ENCODE assay signal across 7 cellular contexts in the genomic region with DNA sequence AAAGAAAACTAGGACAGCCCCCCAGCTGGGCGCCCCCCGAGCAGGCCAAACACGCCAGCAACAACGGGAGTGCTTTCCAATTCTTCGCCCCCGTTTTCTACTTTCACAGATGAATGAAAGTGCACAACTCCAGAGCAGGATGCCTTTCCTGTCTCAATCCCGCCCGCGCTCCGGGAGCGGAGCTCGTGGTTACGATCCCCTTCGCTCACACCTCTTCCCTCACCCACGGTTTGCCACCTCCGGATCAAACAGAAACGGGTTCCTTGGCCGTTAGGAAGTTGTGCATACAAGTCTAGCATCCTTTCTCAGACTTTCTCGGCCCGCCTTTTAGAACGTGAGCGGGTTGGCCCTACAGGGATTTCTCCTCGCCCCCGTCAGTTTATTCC. TPM values are rescaled to one million over a fixed set of nuclear protein-coding genes. Genes with fewer than 3 reads are reported as not detected.
DNase-seq lines count a peak whose midpoint lies in the region; ATAC-seq and TF ChIP-seq lines count a peak whose summit lies in the region.

No MANE protein-coding gene starts in this region.

- H3F3A ChIP-seq in neural cell (ENCODE audit: insufficient read depth, low read length, poor library complexity, severe bottlenecking) = no peaks in the 10 kb centered on the region

- peak; percentile 65 for DNase-seq in EH (ENCODE audit: low read depth)
- DNase-seq in upper lobe of left lung = peak; percentile 33 to 68
- no peak for DNase-seq in cerebellar nuclear complex (lab: John Stamatoyannopoulos, UW)

- TF ChIP-seq CTCF in WI38 (IDR thresholded peaks at IDR 0.05; ENCODE audit: low read depth, low read length) (no peak), neural cell (IDR thresholded peaks at IDR 0.05; ENCODE audit: poor library complexity, severe bottlenecking) (no peak), upper lobe of left lung (IDR thresholded peaks at IDR 0.05) (no peak)

- H3K36me3 ChIP-seq in KOPT-K1 (ENCODE audit: insufficient read depth, low read length) (peaks cover 16% of the 10 kb centered on the region), esophagus (ENCODE audit: control insufficient read depth in 2 of 2, insufficient read depth in 2 of 2, low read length in 1 of 2) (no peaks in the 10 kb centered on the region), neural cell (ENCODE audit: insufficient read depth, low read length) (no peaks in the 10 kb centered on the region), upper lobe of left lung (no peaks in the 10 kb centered on the region)

- peak in 1 of 2 donors; percentile 9 for ATAC-seq in upper lobe of left lung (ENCODE audit: low FRiP score in 2 of 2)

- H3K79me2 ChIP-seq in neural cell (replicated peaks; ENCODE audit: insufficient read depth, low read length) = peaks cover 69% of the 10 kb centered on the region

- peak overlapping the region; percentile 92 for H3K9ac ChIP-seq in neural cell (ENCODE audit: low read length)

- H3K9me2 ChIP-seq in neural cell (ENCODE audit: insufficient read depth, low read length) = no peaks in the 10 kb centered on the region

- no peaks in the 10 kb centered on the region for H4K20me1 ChIP-seq in neural cell (ENCODE audit: insufficient read depth)

- H3K4me1 ChIP-seq in esophagus (ENCODE audit: control insufficient read depth in 2 of 2, insufficient read depth in 2 of 2, low read length in 1 of 2) (no peaks in the 10 kb centered on the region), upper lobe of left lung (peaks cover 9 to 25% (median 14%) of the 10 kb centered on the region in 4 donors)

- no peak for TF ChIP-seq RAD21 in neural cell (conservative IDR thresholded peaks at IDR 0.05)

- no peak for TF ChIP-seq POLR2A in upper lobe of left lung (IDR thresholded peaks at IDR 0.05)

- peak overlapping the region; percentile 79 for H3K4me3 ChIP-seq in WI38 (ENCODE audit: low read depth, low read length)
- H3K4me3 ChIP-seq in esophagus (ENCODE audit: low read depth in 1 of 2, low read length in 2 of 2) = peak overlapping the region; percentile 62 to 78
- H3K4me3 ChIP-seq in neural cell (ENCODE audit: low read length) = peak overlapping the region; percentile 86
- H3K4me3 ChIP-seq in upper lobe of left lung = peak overlapping the region; percentile 68 to 81 (median 72)

- H3K27me3 ChIP-seq in esophagus (ENCODE audit: control insufficient read depth in 1 of 2, insufficient read depth in 2 of 2, low read length in 2 of 2) (no peaks in the 10 kb centered on the region), neural cell (ENCODE audit: insufficient read depth, low read depth, low read length) (no peaks in the 10 kb centered on the region), upper lobe of left lung (no peaks in the 10 kb centered on the region)

- H3K27ac ChIP-seq in KOPT-K1 (ENCODE audit: low read depth, low read length, poor library complexity, severe bottlenecking) (peak overlapping the region; percentile 98), esophagus (ENCODE audit: low read depth in 2 of 2, low read length in 1 of 2) (peak overlapping the region; percentile 79 to 94), neural cell (ENCODE audit: low read length) (peak overlapping the region; percentile 99), upper lobe of left lung (peak overlapping the region; percentile 78 to 91 (median 84))

- H3K4me2 ChIP-seq in neural cell (ENCODE audit: low read length) = peak overlapping the region; percentile 49

- H3K9me3 ChIP-seq in KOPT-K1 (ENCODE audit: insufficient read depth, low read length, poor library complexity, severe bottlenecking) = no peaks in the 10 kb centered on the region
- H3K9me3 ChIP-seq in esophagus (ENCODE audit: control insufficient read depth in 2 of 2, insufficient read depth in 1 of 2, low read depth in 1 of 2, low read length in 1 of 2) = no peaks in the 10 kb centered on the region
- H3K9me3 ChIP-seq in neural cell (ENCODE audit: low read length) = no peaks in the 10 kb centered on the region
- no peaks in the 10 kb centered on the region for H3K9me3 ChIP-seq in upper lobe of left lung

- peak overlapping the region; percentile 93 for H2AFZ ChIP-seq in neural cell (ENCODE audit: low read depth, low read length)

- no peak for TF ChIP-seq EP300 in neural cell (conservative IDR thresholded peaks at IDR 0.05; ENCODE audit: poor library complexity, severe bottlenecking)
- TF ChIP-seq EP300 in upper lobe of left lung (IDR thresholded peaks at IDR 0.05) = no peak

- WGBS in esophagus, 2 donors = 0 to 1% methylated on average over 24 of the region's 24 CpGs
- WGBS in upper lobe of left lung, 2 donors = 0 to 1% methylated on average over 24 of the region's 24 CpGs

TF ChIP-seq in neural cell, 6 proteins besides CTCF, POLR2A, EP300 and RAD21:
- TF ChIP-seq MXI1 (conservative IDR thresholded peaks at IDR 0.05; ENCODE audit: poor library complexity, severe bottlenecking) = no peak
- TF ChIP-seq, protein P1, sequence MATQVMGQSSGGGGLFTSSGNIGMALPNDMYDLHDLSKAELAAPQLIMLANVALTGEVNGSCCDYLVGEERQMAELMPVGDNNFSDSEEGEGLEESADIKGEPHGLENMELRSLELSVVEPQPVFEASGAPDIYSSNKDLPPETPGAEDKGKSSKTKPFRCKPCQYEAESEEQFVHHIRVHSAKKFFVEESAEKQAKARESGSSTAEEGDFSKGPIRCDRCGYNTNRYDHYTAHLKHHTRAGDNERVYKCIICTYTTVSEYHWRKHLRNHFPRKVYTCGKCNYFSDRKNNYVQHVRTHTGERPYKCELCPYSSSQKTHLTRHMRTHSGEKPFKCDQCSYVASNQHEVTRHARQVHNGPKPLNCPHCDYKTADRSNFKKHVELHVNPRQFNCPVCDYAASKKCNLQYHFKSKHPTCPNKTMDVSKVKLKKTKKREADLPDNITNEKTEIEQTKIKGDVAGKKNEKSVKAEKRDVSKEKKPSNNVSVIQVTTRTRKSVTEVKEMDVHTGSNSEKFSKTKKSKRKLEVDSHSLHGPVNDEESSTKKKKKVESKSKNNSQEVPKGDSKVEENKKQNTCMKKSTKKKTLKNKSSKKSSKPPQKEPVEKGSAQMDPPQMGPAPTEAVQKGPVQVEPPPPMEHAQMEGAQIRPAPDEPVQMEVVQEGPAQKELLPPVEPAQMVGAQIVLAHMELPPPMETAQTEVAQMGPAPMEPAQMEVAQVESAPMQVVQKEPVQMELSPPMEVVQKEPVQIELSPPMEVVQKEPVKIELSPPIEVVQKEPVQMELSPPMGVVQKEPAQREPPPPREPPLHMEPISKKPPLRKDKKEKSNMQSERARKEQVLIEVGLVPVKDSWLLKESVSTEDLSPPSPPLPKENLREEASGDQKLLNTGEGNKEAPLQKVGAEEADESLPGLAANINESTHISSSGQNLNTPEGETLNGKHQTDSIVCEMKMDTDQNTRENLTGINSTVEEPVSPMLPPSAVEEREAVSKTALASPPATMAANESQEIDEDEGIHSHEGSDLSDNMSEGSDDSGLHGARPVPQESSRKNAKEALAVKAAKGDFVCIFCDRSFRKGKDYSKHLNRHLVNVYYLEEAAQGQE (IDR thresholded peaks at IDR 0.05; ENCODE audit: borderline replicate concordance) = no peak
- no peak for TF ChIP-seq POLR2AphosphoS5 (IDR thresholded peaks at IDR 0.05)
- TF ChIP-seq SMC3 (conservative IDR thresholded peaks at IDR 0.05; ENCODE audit: poor library complexity) = no peak
- no peak for TF ChIP-seq EZH2 (IDR thresholded peaks at IDR 0.05; ENCODE audit: borderline replicate concordance, insufficient read depth, low read length, poor library complexity, severe bottlenecking)
- TF ChIP-seq TAF1 (IDR thresholded peaks at IDR 0.05; ENCODE audit: low read depth) = no peak
TF ChIP-seq in neural cell: peak in this region for 0.

RNA-seq across cellular contexts. Expression of a gene that starts 0.7 kb away (rescaled TPM):
- polyA plus RNA-seq in esophagus = 10 to 100 TPM; 30.8 to 48.9 TPM
- polyA plus RNA-seq in neural cell = 236 and 336 TPM in 2 replicates
- polyA minus RNA-seq in neural cell = 158 and 183 TPM in 2 replicates
- total RNA-seq in upper lobe of left lung = 10 to 100 TPM; 10.5 to 37.0 (median 23.9) TPM

RNA-seq across cellular contexts. Expression of a gene that starts 1.2 kb away (rescaled TPM):
- 1 to 10 TPM; 2.7 to 4.4 TPM for polyA plus RNA-seq in esophagus
- 0.16 and 0.22 TPM in 2 replicates for polyA plus RNA-seq in neural cell
- polyA minus RNA-seq in neural cell = 0.81 and 138 TPM in 2 replicates
- 10 to 100 TPM in 1 of 6 donors, 1 to 10 TPM in 3, under 1 TPM in 1, not detected in 1; 0.69 to 57.5 (median 2.9) TPM for total RNA-seq in upper lobe of left lung

RNA-seq across cellular contexts. Expression of a gene that starts 47.6 kb away (rescaled TPM):
- polyA plus RNA-seq in esophagus = 1 to 10 TPM; 4.1 to 6.1 TPM
- 65.2 and 79.7 TPM in 2 replicates for polyA plus RNA-seq in neural cell
- polyA minus RNA-seq in neural cell = 94.2 and 97.0 TPM in 2 replicates
- 10 to 100 TPM; 13.0 to 30.4 (median 21.5) TPM for total RNA-seq in upper lobe of left lung

RNA-seq across cellular contexts. Expression of a gene that starts 55.5 kb away (rescaled TPM):
- polyA plus RNA-seq in esophagus (1 to 10 TPM; 1.5 to 5.8 TPM), neural cell (16.5 and 24.0 TPM in 2 replicates)
- 44.3 and 55.5 TPM in 2 replicates for polyA minus RNA-seq in neural cell
- 10 to 100 TPM in 4 of 6 donors, 1 to 10 TPM in 2; 3.4 to 16.5 (median 13.4) TPM for total RNA-seq in upper lobe of left lung

Comparison
In these comparisons a context has a peak if more than half of its experiments do, and no peak if none do; other contexts are left out.
1. DNase-seq: peak in EH (single experiment) and upper lobe of left lung (2 of 2); none in cerebellar nuclear complex (0 of 2).
2. Peak in every context shown above with its lines, with median percentiles within 50 percentile points of each other: H3K27ac ChIP-seq and H3K4me3 ChIP-seq.